ENCODE assay signal across 9 cellular contexts in the genomic region with DNA sequence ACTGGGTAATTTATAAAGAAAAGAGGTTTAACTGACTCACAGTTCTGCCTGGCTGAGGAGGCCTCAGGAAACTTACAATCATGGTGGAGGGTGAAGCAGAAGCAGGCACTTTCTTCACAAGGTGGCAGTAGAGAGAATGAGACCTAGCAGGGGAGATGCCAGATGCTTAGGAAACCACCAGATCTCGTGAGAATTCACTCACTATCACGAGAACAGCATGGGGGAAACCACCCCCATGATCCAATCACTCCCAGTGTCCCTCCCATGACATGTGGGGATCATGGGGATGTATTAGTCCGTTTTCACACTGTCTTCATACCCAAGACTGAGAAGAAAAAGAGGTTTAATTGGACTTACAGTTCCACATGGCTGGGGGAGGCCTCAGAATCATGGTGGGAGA. TPM values are rescaled to one million over a fixed set of nuclear protein-coding genes. Genes with fewer than 3 reads are reported as not detected.
A peak's percentile ranks its signal among the peaks of the same experiment; 100 is the strongest.
DNase-seq lines count a peak whose midpoint lies in the region; TF ChIP-seq lines count a peak whose summit lies in the region.
"Not testable (repeated sequence)": the region's sequence is repeated elsewhere in the genome, so short reads cannot be mapped to it uniquely, and the experiment has no call there.
"Had no signal": no experiment of that assay in that cellular context is flagged by ENCODE, and none has a peak within 500 bp of the region (broad histone marks: within the 10 kb centered on the region; RNA-seq: fewer than 3 reads in every experiment).

No MANE protein-coding gene starts in this region.

- not testable (repeated sequence) for H3K36me3 ChIP-seq in NT2/D1 (ENCODE audit: insufficient read depth, insufficient read length, low read length); mammary epithelial cell (ENCODE audit: insufficient read depth, low read length); left ventricle myocardium inferior; osteoblast (ENCODE audit: insufficient read depth, low read length); tibial nerve

- DNase-seq in DMS53 (lab: John Stamatoyannopoulos, UW) (peak; percentile 69), NT2/D1 (ENCODE audit: low read depth, low spot score) (peak; percentile 33), mammary epithelial cell (peak; percentile 61), tibial nerve (ENCODE audit: low spot score in 2 of 2) (peak in 1 of 2 donors; percentile 35)
- peak; percentile 19 to 37 for DNase-seq in activated CD4-positive, alpha-beta T cell treated with anti-CD3 and anti-CD28 coated beads for 4 hours
- DNase-seq in left ventricle myocardium inferior; osteoblast (ENCODE audit: insufficient read length, low spot score, missing footprints): not testable (repeated sequence)

- not testable (repeated sequence) for H3K9ac ChIP-seq in NT2/D1 (ENCODE audit: insufficient read length, low read depth); mammary epithelial cell (ENCODE audit: insufficient read depth, low read length)

- not testable (repeated sequence) for TF ChIP-seq EP300 in Ishikawa (IDR thresholded peaks at IDR 0.05; ENCODE audit: borderline replicate concordance); tibial nerve (IDR thresholded peaks at IDR 0.05)

- H3K4me3 ChIP-seq in NT2/D1 (ENCODE audit: insufficient read length, low read depth); mammary epithelial cell (replicated peaks in 1 of 3; ENCODE audit: insufficient read depth in 1 of 3, low read depth in 2 of 3, low read length in 3 of 3); left ventricle myocardium inferior; osteoblast (ENCODE audit: insufficient read depth, low read length); tibial nerve: not testable (repeated sequence)

- H3K4me1 ChIP-seq in NT2/D1 (ENCODE audit: insufficient read depth, insufficient read length) (peaks cover 13% of the 10 kb centered on the region), mammary epithelial cell (ENCODE audit: insufficient read depth, low read length) (peaks cover 18% of the 10 kb centered on the region), left ventricle myocardium inferior (peaks cover 26% of the 10 kb centered on the region), tibial nerve (peaks cover 4 to 29% (median 14%) of the 10 kb centered on the region in 4 donors)
- H3K4me1 ChIP-seq in osteoblast (ENCODE audit: insufficient read depth, low read length) = not testable (repeated sequence)

- in situ Hi-C loops in mammary epithelial cell (cut with MboI; ENCODE audit: low sequenced_read_pairs in 2 of 2) = not testable (repeated sequence)

- H3K4me2 ChIP-seq in mammary epithelial cell (ENCODE audit: insufficient read depth, low read depth, low read length); osteoblast (ENCODE audit: insufficient read depth, low read length): not testable (repeated sequence)

- not testable (repeated sequence) for BruUV-seq in mammary epithelial cell (replicated peaks; lab: Mats Ljungman, UMichigan)

- CTCF ChIA-PET in mammary epithelial cell (lab: Charles Lee; ENCODE audit: low non-redundant PET) = not testable (repeated sequence)

- H3K27ac ChIP-seq in mammary epithelial cell (ENCODE audit: insufficient read depth, low read depth, low read length); osteoblast (ENCODE audit: low read depth, low read length): not testable (repeated sequence)
- H3K27ac ChIP-seq in left ventricle myocardium inferior (replicated peaks) (peak overlapping the region; percentile 6), tibial nerve (peak overlapping the region in 2 of 4 donors; percentile 26 to 93)

- not testable (repeated sequence) for H3K27me3 ChIP-seq in NT2/D1 (ENCODE audit: insufficient read depth, insufficient read length); mammary epithelial cell (ENCODE audit: insufficient read depth, low read length); left ventricle myocardium inferior (ENCODE audit: low read depth); osteoblast (ENCODE audit: insufficient read depth, low read length); tibial nerve

- not testable (repeated sequence) for H3K79me2 ChIP-seq in mammary epithelial cell (ENCODE audit: insufficient read depth, low read length); osteoblast (ENCODE audit: insufficient read depth, low read length)

- 26% methylated on average over 3 of the region's 3 CpGs for WGBS in mammary epithelial cell (ENCODE audit: low coverage, missing lambda C conversion rate)
- WGBS in tibial nerve, 2 donors = 19 to 23% methylated on average over 3 of the region's 3 CpGs

- dilution Hi-C loops in mammary epithelial cell (cut with HindIII; ENCODE audit: low sequenced_read_pairs) = loop anchor here (10.0 kb wide), 1 partner anchor 160 kb away; no protein-coding TSS in a partner anchor

- TF ChIP-seq CTCF in mammary epithelial cell (conservative IDR thresholded peaks at IDR 0.05 in 1 of 2, IDR thresholded peaks at IDR 0.05 in 1 of 2; ENCODE audit: extremely low read depth in 1 of 2, insufficient read depth in 1 of 2, low read depth in 1 of 2, low read length in 2 of 2) (peak in 1 of 2 donors; percentile 50), left ventricle myocardium inferior (IDR thresholded peaks at IDR 0.05; ENCODE audit: borderline replicate concordance) (peak; percentile 62), osteoblast (IDR thresholded peaks at IDR 0.05; ENCODE audit: extremely low read depth, low read depth, low read length) (peak; percentile 55), tibial nerve (IDR thresholded peaks at IDR 0.05) (peak; percentile 27 to 53 (median 39))

- peak; percentile 53 for TF ChIP-seq RAD21 in Ishikawa (IDR thresholded peaks at IDR 0.05; ENCODE audit: low read depth)

- peaks cover 24% of the 10 kb centered on the region for H3K9me3 ChIP-seq in NT2/D1 (ENCODE audit: insufficient read depth, low read length)
- H3K9me3 ChIP-seq in mammary epithelial cell (replicated peaks; ENCODE audit: insufficient read depth, low read length); left ventricle myocardium inferior (replicated peaks); osteoblast (ENCODE audit: low read depth, low read length); tibial nerve: not testable (repeated sequence)

- not testable (repeated sequence) for H4K20me1 ChIP-seq in mammary epithelial cell (ENCODE audit: insufficient read depth, low read length); osteoblast (ENCODE audit: insufficient read depth, low read length)

- not testable (repeated sequence) for H2AFZ ChIP-seq in mammary epithelial cell (ENCODE audit: low read depth, low read length); osteoblast (ENCODE audit: low read length)

- TF ChIP-seq POLR2A in tibial nerve (IDR thresholded peaks at IDR 0.05) = not testable (repeated sequence)

- intact Hi-C loops in mammary epithelial cell (cut with micrococcal nuclease) = loop anchor here (1.0 to 10.0 kb wide), 3 partner anchors 120 to 268 kb away; partner anchors contain the start of gene BRSK2
- intact Hi-C loops in left ventricle myocardium inferior (cut with micrococcal nuclease) = not testable (repeated sequence)

RNA-seq across cellular contexts. Expression of gene MUC5B, which starts 41.6 kb away (rescaled TPM):
- total RNA-seq in mammary epithelial cell (under 1 TPM; 0.02 to 0.17 TPM), left ventricle myocardium inferior (not detected), osteoblast (not detected in 2 replicates), tibial nerve (under 1 TPM in 2 of 4 donors, not detected in 2; under 0.01 to 0.22 TPM)
- not detected for polyA plus RNA-seq in mammary epithelial cell
- polyA minus RNA-seq in mammary epithelial cell = not detected
- total RNA-seq: activated CD8-positive, alpha-beta memory T cell treated with anti-CD3 and anti-CD28 coated beads for 36 hours had no signal

RNA-seq across cellular contexts. Expression of gene TOLLIP, which starts 45.0 kb away (rescaled TPM):
- 10 to 100 TPM; 49.3 to 78.4 TPM for total RNA-seq in mammary epithelial cell
- 74.8 TPM for polyA plus RNA-seq in mammary epithelial cell
- polyA minus RNA-seq in mammary epithelial cell = 36.3 TPM
- total RNA-seq in left ventricle myocardium inferior = 51.9 TPM
- total RNA-seq in osteoblast = 30.8 and 35.9 TPM in 2 replicates
- 10 to 100 TPM; 50.9 to 89.0 (median 54.9) TPM for total RNA-seq in tibial nerve
